1 cellular context compared by ENCODE assay signal in genomic region chr21:39180429-39181019, GRCh38.
TF ChIP-seq lines count a peak whose summit lies in the region.

No MANE protein-coding gene starts in this region.

TF ChIP-seq in GM23338, 12 proteins besides CTCF, POLR2A, EP300 and RAD21 (continued from another document):
- TF ChIP-seq ZNF462 (CRISPR knock-in tag; IDR thresholded peaks at IDR 0.05) (no peak), EZH2 (IDR thresholded peaks at IDR 0.05; ENCODE audit: low read depth, unreplicated experiment) (no peak), ETS1 (IDR thresholded peaks at IDR 0.05) (no peak), CREB1 (CRISPR knock-in tag; IDR thresholded peaks at IDR 0.05; ENCODE audit: low read depth) (no peak), REST (IDR thresholded peaks at IDR 0.05; ENCODE audit: unreplicated experiment) (no peak), NANOG (IDR thresholded peaks at IDR 0.05; ENCODE audit: borderline replicate concordance) (no peak), JUNB (IDR thresholded peaks at IDR 0.05; ENCODE audit: unreplicated experiment) (no peak), STAT1 (IDR thresholded peaks at IDR 0.05; ENCODE audit: unreplicated experiment) (no peak), EZH2phosphoT487 (IDR thresholded peaks at IDR 0.05; ENCODE audit: unreplicated experiment) (no peak)
